Comparison of ENCODE assay signal across 11 cellular contexts in genomic region chr2:128732976-128733431, GRCh38.
DNase-seq lines count a peak whose midpoint lies in the region; ATAC-seq and TF ChIP-seq lines count a peak whose summit lies in the region.
"Had no signal": no experiment of that assay in that cellular context is flagged by ENCODE, and none has a peak within 500 bp of the region (broad histone marks: within the 10 kb centered on the region; RNA-seq: fewer than 3 reads in every experiment).

No MANE protein-coding gene starts in this region.

- peaks cover 9% of the 10 kb centered on the region for H3K9me3 ChIP-seq in A673 (ENCODE audit: low read depth, low read length, poor library complexity, severe bottlenecking)
- H3K9me3 ChIP-seq in KOPT-K1 (ENCODE audit: insufficient read depth, low read length, poor library complexity, severe bottlenecking): no peaks in the 10 kb centered on the region
- H3K9me3 ChIP-seq: ovary had no signal

- peak overlapping the region; percentile 66 for H3K27ac ChIP-seq in A673 (ENCODE audit: low read depth, low read length, poor library complexity, severe bottlenecking)
- peak overlapping the region; percentile 99 for H3K27ac ChIP-seq in KOPT-K1 (ENCODE audit: low read depth, low read length, poor library complexity, severe bottlenecking)
- H3K27ac ChIP-seq: ovary had no signal

- H3K4me1 ChIP-seq in A673 (ENCODE audit: insufficient read depth, low read length, poor library complexity, severe bottlenecking): peaks cover 32% of the 10 kb centered on the region

- H3K36me3 ChIP-seq in A673 (ENCODE audit: insufficient read depth, low read length, poor library complexity, severe bottlenecking): no peaks in the 10 kb centered on the region
- H3K36me3 ChIP-seq in KOPT-K1 (ENCODE audit: insufficient read depth, low read length): no peaks in the 10 kb centered on the region
- H3K36me3 ChIP-seq: ovary had no signal

- H3K27me3 ChIP-seq in A673 (replicated peaks; ENCODE audit: insufficient read depth, low read depth, low read length, poor library complexity): no peaks in the 10 kb centered on the region
- H3K27me3 ChIP-seq: ovary had no signal

- intact Hi-C loops in A673 (cut with micrococcal nuclease; ENCODE audit: unreplicated experiment): loop anchor here (5.0 to 10.0 kb wide), 2 partner anchors 411 to 662 kb away; no protein-coding TSS in a partner anchor
- intact Hi-C loops in posterior cingulate gyrus (cut with DNase I): loop anchor here (10.0 kb wide), 3 partner anchors 408 to 1192 kb away; no protein-coding TSS in a partner anchor

- TF ChIP-seq CTCF in A673 (conservative IDR thresholded peaks at IDR 0.05; ENCODE audit: low read depth, low read length) (no peak), epithelial cell of esophagus (IDR thresholded peaks at IDR 0.05; ENCODE audit: insufficient read depth, low read depth, low read length, missing control alignments) (no peak)

- no TSS peak for BruUV-seq in A673 (replicated peaks; lab: Mats Ljungman, UMichigan)

- DNase-seq in A673 (ENCODE audit: low spot score) (peak; percentile 97), epithelial cell of esophagus (ENCODE audit: low read depth) (peak; percentile 76), posterior cingulate gyrus (no peak), iPS-NIHi11 (ENCODE audit: low spot score) (no peak)
- DNase-seq in stimulated activated CD4-positive, alpha-beta T cell treated with anti-CD3 and anti-CD28 coated beads, Interleukin-4, amount 100 ng/mL, for 4 hours: no peak
- DNase-seq: CD8-positive, alpha-beta T cell; KG1 had no signal

- POLR2A ChIA-PET in A673 (lab: Charles Lee; ENCODE audit: low non-redundant PET): no interaction called here

- H3K4me3 ChIP-seq in A673 (ENCODE audit: low read depth, low read length, poor library complexity, severe bottlenecking) (no peak overlapping the region), epithelial cell of esophagus (ENCODE audit: low read length) (no peak overlapping the region)
- H3K4me3 ChIP-seq: ovary had no signal

- CTCF ChIA-PET in A673 (lab: Charles Lee): no interaction called here

- ATAC-seq in GM19023 (IDR thresholded peaks at IDR 0.05; ENCODE audit: unreplicated experiment) (peak; percentile 39), HG02852 (IDR thresholded peaks at IDR 0.05; ENCODE audit: unreplicated experiment) (no peak)
- ATAC-seq: CD8-positive, alpha-beta T cell had no signal

Comparison
In these comparisons a context has a peak if more than half of its experiments do, and no peak if none do; other contexts are left out.
1. DNase-seq: peak in A673 (single experiment) and epithelial cell of esophagus (single experiment); none in posterior cingulate gyrus (0 of 10), stimulated activated CD4-positive, alpha-beta T cell treated with anti-CD3 and anti-CD28 coated beads, Interleukin-4, amount 100 ng/mL, for 4 hours (0 of 2) and iPS-NIHi11 (single experiment).